In genomic region chr20:38435555-38435939, GRCh38 we compare ENCODE assay signal across 9 cellular contexts. TPM values are rescaled to one million over a fixed set of nuclear protein-coding genes. Genes with fewer than 3 reads are reported as not detected.
DNase-seq lines count a peak whose midpoint lies in the region; ATAC-seq lines count a peak whose summit lies in the region.
"Had no signal": no experiment of that assay in that cellular context is flagged by ENCODE, and none has a peak within 500 bp of the region (broad histone marks: within the 10 kb centered on the region; RNA-seq: fewer than 3 reads in every experiment).

No MANE protein-coding gene starts in this region.

- no peaks in the 10 kb centered on the region for H3K27me3 ChIP-seq in ACC112 (ENCODE audit: insufficient read depth, low read length)
- H3K27me3 ChIP-seq: heart left ventricle had no signal

- peak overlapping the region; percentile 96 for H3K4me3 ChIP-seq in ACC112 (ENCODE audit: low read depth, low read length)

- peak overlapping the region; percentile 97 for H3K4me3 Mint-ChIP-seq in activated CD4-positive, alpha-beta memory T cell treated with anti-CD3 and anti-CD28 coated beads, Interleukin-2, amount 10 ng/mL, durations not matched to agents 7 days and 5 days

- H3K27ac Mint-ChIP-seq in activated CD4-positive, alpha-beta memory T cell treated with anti-CD3 and anti-CD28 coated beads, Interleukin-2, amount 10 ng/mL, durations not matched to agents 7 days and 5 days, result peak overlapping the region; percentile 89

- H3K36me3 ChIP-seq in ACC112 (ENCODE audit: insufficient read depth, low read length), result peaks cover 36% of the 10 kb centered on the region

- peak; percentile 5 for ATAC-seq in HG03135 (IDR thresholded peaks at IDR 0.05; ENCODE audit: unreplicated experiment)
- no peak for ATAC-seq in GM18873 (IDR thresholded peaks at IDR 0.05; ENCODE audit: low FRiP score, unreplicated experiment)

- peak overlapping the region; percentile 48 for H2AFZ ChIP-seq in ACC112 (ENCODE audit: low read length, unreplicated experiment)

- H3K27ac ChIP-seq in ACC112 (ENCODE audit: low read depth, low read length), result peak overlapping the region; percentile 78

- H3K9me3 Mint-ChIP-seq in activated CD4-positive, alpha-beta memory T cell treated with anti-CD3 and anti-CD28 coated beads, Interleukin-2, amount 10 ng/mL, durations not matched to agents 7 days and 5 days, result no peaks in the 10 kb centered on the region

- H3K4me1 Mint-ChIP-seq in activated CD4-positive, alpha-beta memory T cell treated with anti-CD3 and anti-CD28 coated beads, Interleukin-2, amount 10 ng/mL, durations not matched to agents 7 days and 5 days, result peaks cover 36% of the 10 kb centered on the region

- POLR2A ChIA-PET in activated CD4-positive, alpha-beta memory T cell treated with anti-CD3 and anti-CD28 coated beads, Interleukin-2, amount 10 ng/mL, durations not matched to agents 7 days and 5 days (lab: Charles Lee), result interaction anchor here (0.6 to 4.9 kb wide), 16 partner anchors 9 to 1257 kb away, joined by 3 to 179 read pairs (median 4); partner anchors contain the start of genes FAM83D, MROH8, PPP1R16B and RALGAPB

- H3K79me2 ChIP-seq in ACC112 (ENCODE audit: control insufficient read depth, insufficient read depth, low read length, unreplicated experiment), result peaks cover 46% of the 10 kb centered on the region

- H3K27me3 Mint-ChIP-seq in activated CD4-positive, alpha-beta memory T cell treated with anti-CD3 and anti-CD28 coated beads, Interleukin-2, amount 10 ng/mL, durations not matched to agents 7 days and 5 days, result no peaks in the 10 kb centered on the region

- H3K36me3 Mint-ChIP-seq in activated CD4-positive, alpha-beta memory T cell treated with anti-CD3 and anti-CD28 coated beads, Interleukin-2, amount 10 ng/mL, durations not matched to agents 7 days and 5 days (ENCODE audit: low read depth), result peaks cover 44% of the 10 kb centered on the region

- DNase-seq in activated CD4-positive, alpha-beta memory T cell treated with anti-CD3 and anti-CD28 coated beads, Interleukin-2, amount 10 ng/mL, durations not matched to agents 7 days and 5 days, result no peak
- DNase-seq in iris pigment epithelial cell (ENCODE audit: low read depth), result peak; percentile 91
- DNase-seq in stimulated activated CD4-positive, alpha-beta T cell treated with anti-CD3 and anti-CD28 coated beads, Interleukin-2, amount 100 ng/mL, for 48 hours, result no peak
- no peak for DNase-seq in DMS79 treated with DMSO at 0.1 percent for 48 hours (lab: John Stamatoyannopoulos, UW)
- no peak for DNase-seq in NOMO-1 (lab: John Stamatoyannopoulos, UW; ENCODE audit: unreplicated experiment in 2 of 2)

- H3K4me1 ChIP-seq in ACC112 (ENCODE audit: control insufficient read depth, insufficient read depth, low read length, unreplicated experiment), result peaks cover 30% of the 10 kb centered on the region

- CTCF ChIA-PET in activated CD4-positive, alpha-beta memory T cell treated with anti-CD3 and anti-CD28 coated beads, Interleukin-2, amount 10 ng/mL, durations not matched to agents 7 days and 5 days (lab: Charles Lee), result interaction anchor here (0.6 to 5.0 kb wide), 8 partner anchors 10 to 115 kb away, joined by 3 to 139 read pairs (median 6); partner anchors contain the start of gene RALGAPB

RNA-seq across cellular contexts. Expression of gene SNHG17, which starts 0.4 kb away (rescaled TPM):
- total RNA-seq in activated CD4-positive, alpha-beta memory T cell treated with anti-CD3 and anti-CD28 coated beads, Interleukin-2, amount 10 ng/mL, durations not matched to agents 7 days and 5 days, result 10 to 100 TPM; 30.1 to 33.4 TPM

RNA-seq across cellular contexts. Expression of gene RALGAPB, which starts 37.1 kb away (rescaled TPM):
- total RNA-seq in activated CD4-positive, alpha-beta memory T cell treated with anti-CD3 and anti-CD28 coated beads, Interleukin-2, amount 10 ng/mL, durations not matched to agents 7 days and 5 days, result 10 to 100 TPM; 30.5 to 31.3 TPM
